In genomic region chr16:73193464-73193863, GRCh38 we compare ENCODE assay signal across 36 cellular contexts.
"Had no signal": no experiment of that assay in that cellular context is flagged by ENCODE, and none has a peak within 500 bp of the region (broad histone marks: within the 10 kb centered on the region; RNA-seq: fewer than 3 reads in every experiment).

No MANE protein-coding gene starts in this region.

- H3K4me3 Mint-ChIP-seq: activated B cell treated with CpG ODN at 0.5 μM for 24 hours; activated CD4-positive, alpha-beta memory T cell treated with anti-CD3 and anti-CD28 coated beads for 36 hours; activated CD4-positive, alpha-beta T cell treated with anti-CD3 and anti-CD28 coated beads, Interleukin-2, amount 10 ng/mL, durations not matched to agents 24 days and 14 days; activated CD8-positive, alpha-beta T cell treated with anti-CD3 and anti-CD28 coated beads for 36 hours; activated naive CD4-positive, alpha-beta T cell treated with anti-CD3 and anti-CD28 coated beads for 36 hours; activated naive CD8-positive, alpha-beta T cell treated with anti-CD3 and anti-CD28 coated beads for 36 hours; activated T-cell treated with anti-CD3 and anti-CD28 coated beads, Interleukin-2, amount 50 U/mL, for 4 hours; activated T-cell treated with anti-CD3 and anti-CD28 coated beads, Interleukin-2, amount 50 U/mL, for 72 hours; activated T-helper 1 cell treated with anti-CD3 and anti-CD28 coated beads, Interleukin-12 subunit alpha, Interleukin-12 subunit beta, Interleukin-2, Interleukin-4 antibody, amounts not matched to agents 30 ng/mL and 10 ng/mL and 1 ng/mL, durations not matched to agents 14 hours and 24 hours and 36 hours; activated T-helper 17 cell treated with anti-CD3 and anti-CD28 coated beads, Interleukin-2, amount 50 U/mL, for 72 hours; T-helper 1 cell treated with Interleukin-12 subunit alpha and Interleukin-12 subunit beta and Interleukin-4 antibody, amounts not matched to agents 30 μg/mL and 1 μg/mL, for 36 hours; T-helper 2 cell treated with Interferon-gamma antibody and Interleukin-4, amounts not matched to agents 5 μg/mL and 100 μg/mL, for 36 hours had no signal

- H3K36me3 Mint-ChIP-seq: activated CD4-positive, alpha-beta memory T cell treated with anti-CD3 and anti-CD28 coated beads for 36 hours; activated naive CD4-positive, alpha-beta T cell treated with anti-CD3 and anti-CD28 coated beads, Interleukin-2, amount 50 U/mL, for 72 hours; activated naive CD8-positive, alpha-beta T cell treated with anti-CD3 and anti-CD28 coated beads for 36 hours had no signal

- DNase-seq: activated B cell treated with CpG ODN at 0.5 μM for 24 hours; activated CD4-positive, alpha-beta memory T cell treated with anti-CD3 and anti-CD28 coated beads for 36 hours; activated CD4-positive, alpha-beta T cell treated with anti-CD3 and anti-CD28 coated beads for 4 hours; activated CD4-positive, alpha-beta T cell treated with anti-CD3 and anti-CD28 coated beads, Interleukin-2, amount 10 ng/mL, durations not matched to agents 24 days and 14 days; activated CD4-positive, alpha-beta T cell treated with anti-CD3 and anti-CD28 coated beads, Interleukin-2, amount 50 U/mL, for 1 hour; activated CD4-positive, alpha-beta T cell treated with anti-CD3 and anti-CD28 coated beads, Interleukin-2, amount 50 U/mL, for 4 hours; activated CD4-positive, CD25-positive, alpha-beta regulatory T cell treated with anti-CD3 and anti-CD28 coated beads, Interleukin-2, amount 50 U/mL, for 72 hours; activated CD8-positive, alpha-beta memory T cell treated with anti-CD3 and anti-CD28 coated beads, Interleukin-2, amount 50 U/mL, for 4 hours; activated CD8-positive, alpha-beta T cell treated with anti-CD3 and anti-CD28 coated beads for 36 hours; activated effector memory CD4-positive, alpha-beta T cell treated with anti-CD3 and anti-CD28 coated beads, Interleukin-2, amount 50 U/mL, for 16 hours; activated gamma-delta T cell treated with Interleukin-2 at 50 U/mL for 16 hours; activated naive CD4-positive, alpha-beta T cell; activated naive CD4-positive, alpha-beta T cell treated with anti-CD3 and anti-CD28 coated beads for 36 hours; activated naive CD4-positive, alpha-beta T cell treated with anti-CD3 and anti-CD28 coated beads, Interleukin-2, amount 50 U/mL, for 16 hours; activated naive CD8-positive, alpha-beta T cell treated with anti-CD3 and anti-CD28 coated beads for 36 hours; activated T-cell treated with anti-CD3 and anti-CD28 coated beads for 4 hours; activated T-cell treated with anti-CD3 and anti-CD28 coated beads, Interleukin-2, amount 50 U/mL, for 1 hour; activated T-cell treated with anti-CD3 and anti-CD28 coated beads, Interleukin-2, amount 50 U/mL, for 4 hours; activated T-cell treated with anti-CD3 and anti-CD28 coated beads, Interleukin-2, amount 50 U/mL, for 72 hours; adrenal gland; amniotic stem cell; aorta; body of pancreas; brain microvascular endothelial cell; central memory CD4-positive, alpha-beta T cell; cerebellar nuclear complex; T-helper 1 cell; T-helper 2 cell; T-helper 9 cell had no signal

- H3K4me1 ChIP-seq: adrenal gland, body of pancreas, breast epithelium had no signal

- H3K4me3 ChIP-seq: adrenal gland, body of pancreas, breast epithelium had no signal

- H3K27me3 ChIP-seq: adrenal gland, body of pancreas, brain microvascular endothelial cell had no signal

- H3K9me3 ChIP-seq: adrenal gland, body of pancreas, breast epithelium had no signal

- H3K27ac ChIP-seq: adrenal gland, body of pancreas, brain microvascular endothelial cell, breast epithelium, VCaP had no signal

- H3K27me3 Mint-ChIP-seq: activated CD4-positive, alpha-beta memory T cell treated with anti-CD3 and anti-CD28 coated beads for 36 hours; activated CD8-positive, alpha-beta T cell treated with anti-CD3 and anti-CD28 coated beads for 36 hours; activated naive CD8-positive, alpha-beta T cell treated with anti-CD3 and anti-CD28 coated beads for 36 hours had no signal

- H3K9me3 Mint-ChIP-seq: activated B cell treated with CpG ODN at 0.5 μM for 24 hours; activated CD4-positive, alpha-beta T cell treated with anti-CD3 and anti-CD28 coated beads, Interleukin-2, amount 10 ng/mL, durations not matched to agents 24 days and 14 days; activated CD8-positive, alpha-beta T cell treated with anti-CD3 and anti-CD28 coated beads for 36 hours; activated naive CD4-positive, alpha-beta T cell treated with anti-CD3 and anti-CD28 coated beads for 36 hours; activated naive CD4-positive, alpha-beta T cell treated with anti-CD3 and anti-CD28 coated beads, Interleukin-2, amount 50 U/mL, for 72 hours; activated naive CD8-positive, alpha-beta T cell treated with anti-CD3 and anti-CD28 coated beads for 36 hours; activated T-cell treated with anti-CD3 and anti-CD28 coated beads, Interleukin-2, amount 50 U/mL, for 4 hours; activated T-helper 1 cell treated with anti-CD3 and anti-CD28 coated beads, Interleukin-12 subunit alpha, Interleukin-12 subunit beta, Interleukin-2, Interleukin-4 antibody, amounts not matched to agents 30 ng/mL and 10 ng/mL and 1 ng/mL, durations not matched to agents 14 hours and 24 hours and 36 hours; activated T-helper 17 cell treated with anti-CD3 and anti-CD28 coated beads, Interleukin-2, amount 50 U/mL, for 72 hours; T-helper 1 cell treated with Interleukin-12 subunit alpha and Interleukin-12 subunit beta and Interleukin-4 antibody, amounts not matched to agents 30 μg/mL and 1 μg/mL, for 36 hours; T-helper 2 cell treated with Interferon-gamma antibody and Interleukin-4, amounts not matched to agents 5 μg/mL and 100 μg/mL, for 36 hours had no signal

- ATAC-seq: activated CD8-positive, alpha-beta T cell treated with anti-CD3 and anti-CD28 coated beads for 36 hours; activated naive CD4-positive, alpha-beta T cell treated with anti-CD3 and anti-CD28 coated beads, Interleukin-2, amount 50 U/mL, for 72 hours; activated T-cell treated with anti-CD3 and anti-CD28 coated beads, Interleukin-2, amount 50 U/mL, for 4 hours; activated T-cell treated with anti-CD3 and anti-CD28 coated beads, Interleukin-2, amount 50 U/mL, for 72 hours; activated T-helper 17 cell treated with anti-CD3 and anti-CD28 coated beads, Interleukin-2, amount 50 U/mL, for 72 hours; body of pancreas had no signal

- H3K4me1 Mint-ChIP-seq: activated B cell treated with CpG ODN at 0.5 μM for 24 hours; activated CD4-positive, alpha-beta T cell treated with anti-CD3 and anti-CD28 coated beads, Interleukin-2, amount 10 ng/mL, durations not matched to agents 24 days and 14 days; activated naive CD8-positive, alpha-beta T cell treated with anti-CD3 and anti-CD28 coated beads for 36 hours; activated T-helper 17 cell treated with anti-CD3 and anti-CD28 coated beads, Interleukin-2, amount 50 U/mL, for 72 hours had no signal

- H3K36me3 ChIP-seq: adrenal gland, brain microvascular endothelial cell, breast epithelium had no signal

- H3K27ac Mint-ChIP-seq: activated B cell treated with CpG ODN at 0.5 μM for 24 hours; activated CD4-positive, alpha-beta memory T cell treated with anti-CD3 and anti-CD28 coated beads for 36 hours; activated CD4-positive, alpha-beta T cell treated with anti-CD3 and anti-CD28 coated beads, Interleukin-2, amount 10 ng/mL, durations not matched to agents 24 days and 14 days; activated CD8-positive, alpha-beta T cell treated with anti-CD3 and anti-CD28 coated beads for 36 hours; activated naive CD4-positive, alpha-beta T cell treated with anti-CD3 and anti-CD28 coated beads for 36 hours; activated naive CD4-positive, alpha-beta T cell treated with anti-CD3 and anti-CD28 coated beads, Interleukin-2, amount 50 U/mL, for 72 hours; activated naive CD8-positive, alpha-beta T cell treated with anti-CD3 and anti-CD28 coated beads for 36 hours; activated T-cell treated with anti-CD3 and anti-CD28 coated beads, Interleukin-2, amount 50 U/mL, for 72 hours; activated T-helper 1 cell treated with anti-CD3 and anti-CD28 coated beads, Interleukin-12 subunit alpha, Interleukin-12 subunit beta, Interleukin-2, Interleukin-4 antibody, amounts not matched to agents 30 ng/mL and 10 ng/mL and 1 ng/mL, durations not matched to agents 14 hours and 24 hours and 36 hours; activated T-helper 17 cell treated with anti-CD3 and anti-CD28 coated beads, Interleukin-2, amount 50 U/mL, for 72 hours; T-helper 1 cell treated with Interleukin-12 subunit alpha and Interleukin-12 subunit beta and Interleukin-4 antibody, amounts not matched to agents 30 μg/mL and 1 μg/mL, for 36 hours; T-helper 2 cell treated with Interferon-gamma antibody and Interleukin-4, amounts not matched to agents 5 μg/mL and 100 μg/mL, for 36 hours had no signal
